In genomic region chr9:21559402-21560280, GRCh38 we compare ENCODE assay signal across 8 cellular contexts.
DNase-seq lines count a peak whose midpoint lies in the region.

No MANE protein-coding gene starts in this region.

- H3K27ac Mint-ChIP-seq in activated CD4-positive, alpha-beta T cell treated with anti-CD3 and anti-CD28 coated beads, Interleukin-2, amount 10 ng/mL, durations not matched to agents 24 days and 14 days = no peak overlapping the region

- peak; percentile 44 for DNase-seq in 8988T
- DNase-seq in GM19238 (ENCODE audit: insufficient read length, low spot score) = peak; percentile 30
- peak; percentile 60 for DNase-seq in HK-2 (ENCODE audit: unreplicated experiment)
- DNase-seq in activated CD4-positive, alpha-beta T cell treated with anti-CD3 and anti-CD28 coated beads, Interleukin-2, amount 10 ng/mL, durations not matched to agents 24 days and 14 days = peak; percentile 84
- peak; percentile 81 for DNase-seq in ecto neural progenitor cell (ENCODE audit: low spot score)
- peak; percentile 63 to 64 for DNase-seq in lung microvascular endothelial cell (ENCODE audit: low read depth in 2 of 2)
- DNase-seq in stimulated activated CD8-positive, alpha-beta memory T cell treated with anti-CD3 and anti-CD28 coated beads, Interleukin-2, amount 100 ng/mL, for 1 hour (ENCODE audit: low read depth in 2 of 2) = peak; percentile 11
- no peak for DNase-seq in globus pallidus (ENCODE audit: low spot score)

- intact Hi-C loops in activated CD4-positive, alpha-beta T cell treated with anti-CD3 and anti-CD28 coated beads, Interleukin-2, amount 10 ng/mL, durations not matched to agents 24 days and 14 days (cut with micrococcal nuclease) = loop anchor here (1.0 to 10.0 kb wide), 3 partner anchors 17 to 225 kb away; partner anchors contain the start of gene KLHL9

- peaks cover 17% of the 10 kb centered on the region for H3K4me1 Mint-ChIP-seq in activated CD4-positive, alpha-beta T cell treated with anti-CD3 and anti-CD28 coated beads, Interleukin-2, amount 10 ng/mL, durations not matched to agents 24 days and 14 days

- no peaks in the 10 kb centered on the region for H3K36me3 Mint-ChIP-seq in activated CD4-positive, alpha-beta T cell treated with anti-CD3 and anti-CD28 coated beads, Interleukin-2, amount 10 ng/mL, durations not matched to agents 24 days and 14 days (ENCODE audit: low read depth)

- H3K9me3 Mint-ChIP-seq in activated CD4-positive, alpha-beta T cell treated with anti-CD3 and anti-CD28 coated beads, Interleukin-2, amount 10 ng/mL, durations not matched to agents 24 days and 14 days = no peaks in the 10 kb centered on the region

- H3K27me3 Mint-ChIP-seq in activated CD4-positive, alpha-beta T cell treated with anti-CD3 and anti-CD28 coated beads, Interleukin-2, amount 10 ng/mL, durations not matched to agents 24 days and 14 days = peaks cover 60% of the 10 kb centered on the region

- H3K4me3 Mint-ChIP-seq in activated CD4-positive, alpha-beta T cell treated with anti-CD3 and anti-CD28 coated beads, Interleukin-2, amount 10 ng/mL, durations not matched to agents 24 days and 14 days = peak overlapping the region; percentile 85
